8 cellular contexts compared by ENCODE assay signal in genomic region chr9:37119907-37120839, GRCh38. TPM values are rescaled to one million over a fixed set of nuclear protein-coding genes. Genes with fewer than 3 reads are reported as not detected.
A peak's percentile ranks its signal among the peaks of the same experiment; 100 is the strongest.
DNase-seq lines count a peak whose midpoint lies in the region; ATAC-seq and TF ChIP-seq lines count a peak whose summit lies in the region.

Gene ZCCHC7, plus strand, starts transcription at chr9:37120574.

- DNase-seq in NCI-H1092 treated with DMSO at 0.1 percent for 48 hours (lab: John Stamatoyannopoulos, UW) (peak; percentile 99), SKM-1 (lab: John Stamatoyannopoulos, UW; ENCODE audit: unreplicated experiment) (peak; percentile 90), glomerular visceral epithelial cell (ENCODE audit: extremely low spot score) (peak; percentile 95), omental fat pad (ENCODE audit: low spot score) (peak; percentile 93), testis (peak; percentile 98)
- peak; percentile 96 for DNase-seq in activated naive CD4-positive, alpha-beta T cell treated with anti-CD3 and anti-CD28 coated beads, Interleukin-2, amount 50 U/mL, for 72 hours (ENCODE audit: low spot score in 2 of 2)

- no peaks in the 10 kb centered on the region for H3K4me1 ChIP-seq in testis

- no peaks in the 10 kb centered on the region for H3K36me3 ChIP-seq in testis (ENCODE audit: low read depth, missing control alignments)

- peaks cover 12 to 16% of the 10 kb centered on the region in 2 donors for H3K36me3 Mint-ChIP-seq in activated naive CD4-positive, alpha-beta T cell treated with anti-CD3 and anti-CD28 coated beads, Interleukin-2, amount 50 U/mL, for 72 hours

- peak within 1 kb of the TSS; percentile 99 for H3K4me3 ChIP-seq in GM08714 (ENCODE audit: low read length)
- H3K4me3 ChIP-seq in testis = peak within 1 kb of the TSS; percentile 63 to 97

- intact Hi-C loops in testis (cut with DNase I; ENCODE audit: low total_unique reads) = no loop called here

- ATAC-seq in HG02610 (IDR thresholded peaks at IDR 0.05; ENCODE audit: unreplicated experiment) (peak; percentile 95), omental fat pad (ENCODE audit: low FRiP score) (peak; percentile 100)
- ATAC-seq in activated naive CD4-positive, alpha-beta T cell treated with anti-CD3 and anti-CD28 coated beads, Interleukin-2, amount 50 U/mL, for 72 hours = peak; percentile 98

- peak within 1 kb of the TSS; percentile 87 to 94 for H3K27ac ChIP-seq in testis

- no peaks in the 10 kb centered on the region for H3K9me3 ChIP-seq in testis

- H3K9me3 Mint-ChIP-seq in activated naive CD4-positive, alpha-beta T cell treated with anti-CD3 and anti-CD28 coated beads, Interleukin-2, amount 50 U/mL, for 72 hours = no peaks in the 10 kb centered on the region

- WGBS in testis, 2 donors = 3 to 4% methylated on average over 70 to 79 of the region's 82 CpGs

- TF ChIP-seq CTCF in omental fat pad (IDR thresholded peaks at IDR 0.05) = no peak
- TF ChIP-seq CTCF in testis (IDR thresholded peaks at IDR 0.05) = no peak

- H3K27ac Mint-ChIP-seq in activated naive CD4-positive, alpha-beta T cell treated with anti-CD3 and anti-CD28 coated beads, Interleukin-2, amount 50 U/mL, for 72 hours = peak within 1 kb of the TSS; percentile 93 to 99

- TF ChIP-seq POLR2A in testis (IDR thresholded peaks at IDR 0.05) = no peak

- H3K27me3 ChIP-seq in testis = no peaks in the 10 kb centered on the region

RNA-seq across cellular contexts. Expression of gene ZCCHC7, which starts in this region (rescaled TPM):
- 10 to 100 TPM; 25.1 to 29.1 TPM for total RNA-seq in activated naive CD4-positive, alpha-beta T cell treated with anti-CD3 and anti-CD28 coated beads, Interleukin-2, amount 50 U/mL, for 72 hours
- 10 to 100 TPM; 11.7 to 24.6 (median 13.6) TPM for total RNA-seq in omental fat pad
- 10 to 100 TPM; 18.5 to 20.6 TPM for total RNA-seq in testis
- 14.4 TPM for polyA plus RNA-seq in testis (ENCODE audit: insufficient read depth, low read depth, low replicate concordance)

Comparison
In these comparisons a context has a peak if more than half of its experiments do, and no peak if none do; other contexts are left out.
1. Peak in every context shown above with its lines: DNase-seq, ATAC-seq, H3K4me3 ChIP-seq and H3K27ac ChIP-seq.